Comparison of ENCODE assay signal across 20 cellular contexts in the genomic region with DNA sequence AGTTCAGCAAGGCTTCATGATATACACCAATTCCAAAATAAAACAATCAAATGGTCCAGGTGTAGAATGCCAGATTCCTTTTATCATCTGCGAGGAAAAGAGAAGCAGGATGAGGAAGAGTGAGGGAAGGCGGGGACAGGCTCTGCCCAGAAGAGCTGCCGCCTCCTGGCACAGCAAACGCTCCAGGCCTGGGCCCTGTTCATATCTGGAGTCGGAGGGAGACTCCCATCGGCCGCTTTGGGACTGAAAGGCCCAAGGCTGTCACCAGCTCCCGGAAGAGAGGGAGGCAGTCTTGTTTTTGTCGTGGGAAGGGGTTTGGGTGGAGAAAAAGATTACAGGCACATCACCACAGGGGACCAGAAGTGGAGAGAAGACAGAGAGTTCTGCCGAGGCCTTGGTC. TPM values are rescaled to one million over a fixed set of nuclear protein-coding genes. Genes with fewer than 3 reads are reported as not detected.
DNase-seq lines count a peak whose midpoint lies in the region; ATAC-seq, FAIRE-seq and TF ChIP-seq lines count a peak whose summit lies in the region.
"Had no signal": no experiment of that assay in that cellular context is flagged by ENCODE, and none has a peak within 500 bp of the region (broad histone marks: within the 10 kb centered on the region; RNA-seq: fewer than 3 reads in every experiment).

No MANE protein-coding gene starts in this region.

- no peak overlapping the region for H3T11ph ChIP-seq in H9 (ENCODE audit: low read length)

- H3K27ac ChIP-seq in BLaER1 treated with 17β-estradiol and CSF1 and Interleukin-3, amounts not matched to agents 10 nM and 100 nM: peak overlapping the region in 7 of 11 experiments; percentile 29 to 90 (median 55); a peak in 11 of 22 replicates
- H3K27ac ChIP-seq in H9 (ENCODE audit: insufficient read length, low read depth, low read length) (no peak overlapping the region), GM12878 (ENCODE audit: control insufficient read depth, insufficient read depth) (peak overlapping the region; percentile 85)

- H3K27me3 Mint-ChIP-seq in H9 (ENCODE audit: low read depth): no peaks in the 10 kb centered on the region
- no peaks in the 10 kb centered on the region for H3K27me3 Mint-ChIP-seq in naive B cell

- in situ Hi-C loops in GM12878 (cut with MboI): no loop called here

- H3K27me3 ChIP-seq in BLaER1 treated with 17β-estradiol and CSF1 and Interleukin-3, amounts not matched to agents 10 nM and 100 nM: no peaks in the 10 kb centered on the region
- H3K27me3 ChIP-seq in H9 (ENCODE audit: insufficient read depth, low read length) (no peaks in the 10 kb centered on the region; the same call in 1 of the 2 replicates), GM12878 (replicated peaks in 1 of 2; ENCODE audit: control insufficient read depth in 2 of 2, insufficient read depth in 2 of 2, low read length in 1 of 2) (no peaks in the 10 kb centered on the region)
- H3K27me3 ChIP-seq: esophagus muscularis mucosa had no signal

- BruUV-seq in GM12878 (replicated peaks; lab: Mats Ljungman, UMichigan): no TSS peak

- H3K4me1 Mint-ChIP-seq in H9 (peaks cover 12 to 13% of the 10 kb centered on the region in 2 experiments), naive B cell (peaks cover 23 to 60% (median 27%) of the 10 kb centered on the region in 3 donors)

- H2AK5ac ChIP-seq in H9 (ENCODE audit: insufficient read length, low read length): no peak overlapping the region

- H2AFZ ChIP-seq in H9 (ENCODE audit: low read length): no peak overlapping the region
- H2AFZ ChIP-seq in GM12878 (ENCODE audit: control insufficient read depth, low read depth, low read length): no peak overlapping the region

- H3K4me3 ChIP-seq in BLaER1 treated with 17β-estradiol and CSF1 and Interleukin-3, amounts not matched to agents 10 nM and 100 nM: no peak overlapping the region
- no peak overlapping the region for H3K4me3 ChIP-seq in GM12878
- H3K4me3 ChIP-seq: esophagus muscularis mucosa had no signal

- no peak overlapping the region for H3K4me3 Mint-ChIP-seq in H9
- H3K4me3 Mint-ChIP-seq in naive B cell: no peak overlapping the region

- CTCF ChIA-PET in GM12878 (lab: Yijun Ruan, JAX): interaction anchor here (1.1 to 13.8 kb wide), 7 partner anchors 14 to 94 kb away, joined by 4 to 182 read pairs (median 6); partner anchors contain the start of gene SLC25A19

- no CpG with 5 or more reads among the region's 10 CpGs for WGBS in H9 (ENCODE audit: extremely low coverage, insufficient read length, low lambda C conversion rate)
- WGBS in GM12878 (ENCODE audit: insufficient coverage, insufficient replicate concordance, low lambda C conversion rate, missing lambda C conversion rate): 50% methylated on average over 10 of the region's 10 CpGs

- no peak overlapping the region for H2BK120ac ChIP-seq in H9 (ENCODE audit: low read depth, low read length, poor library complexity, severe bottlenecking)

- no peaks in the 10 kb centered on the region for H3K79me1 ChIP-seq in H9 (ENCODE audit: insufficient read depth, low read depth, low read length, poor library complexity, severe bottlenecking)

- H2BK12ac ChIP-seq in H9 (ENCODE audit: insufficient read length, low read depth, low read length): no peak overlapping the region

- no peak for FAIRE-seq in GM12878 (lab: Jason Lieb, UNC)
- FAIRE-seq: colon, GM18507 had no signal

- H3K4ac ChIP-seq in H9 (ENCODE audit: low read depth, low read length): no peak overlapping the region

- H3K36me3 ChIP-seq in BLaER1 treated with 17β-estradiol and CSF1 and Interleukin-3, amounts not matched to agents 10 nM and 100 nM: peaks cover 59 to 91% (median 68%) of the 10 kb centered on the region in 11 experiments
- peaks cover 23 to 27% of the 10 kb centered on the region in 2 experiments for H3K36me3 ChIP-seq in GM12878 (ENCODE audit: control insufficient read depth in 2 of 2, insufficient read depth in 2 of 2, low read length in 1 of 2)

- H3K9ac ChIP-seq in BLaER1 treated with 17β-estradiol and CSF1 and Interleukin-3, amounts not matched to agents 10 nM and 100 nM: peak overlapping the region in 7 of 11 experiments; percentile 11 to 73 (median 45); a peak in 10 of 22 replicates
- H3K9ac ChIP-seq in H9 (ENCODE audit: extremely low read depth, insufficient read length, low read length) (no peak overlapping the region), GM12878 (ENCODE audit: control insufficient read depth, insufficient read depth, low read length) (no peak overlapping the region)

- no peak for TF ChIP-seq RAD21 in GM12878 (IDR thresholded peaks at IDR 0.05; ENCODE audit: insufficient read depth, low read depth, low read length)

- POLR2A ChIA-PET in GM12878 (lab: Charles Lee): interaction anchor here (3.0 to 13.4 kb wide), 2 partner anchors 16 to 29 kb away, joined by 9 to 255 read pairs; partner anchors contain the start of gene SLC25A19

- no peak overlapping the region for H2BK5ac ChIP-seq in H9 (ENCODE audit: insufficient read length, low read length)

- peaks cover 16 to 36% (median 23%) of the 10 kb centered on the region in 3 experiments; a peak in 6 of 7 replicates for H3K36me3 Mint-ChIP-seq in H9 (ENCODE audit: insufficient read depth in 1 of 3, low read depth in 3 of 3)
- peaks cover 0 to 13% of the 10 kb centered on the region in 2 donors for H3K36me3 Mint-ChIP-seq in naive B cell

- TF ChIP-seq EP300 in GM12878 (IDR thresholded peaks at IDR 0.05; ENCODE audit: borderline replicate concordance in 1 of 2, control insufficient read depth in 1 of 2, low read depth in 2 of 2, low read length in 2 of 2): no peak

- H2BK20ac ChIP-seq in H9 (ENCODE audit: low read depth, low read length, poor library complexity, severe bottlenecking): no peak overlapping the region

- peaks cover 4 to 72% (median 35%) of the 10 kb centered on the region in 11 experiments; a peak in 16 of 22 replicates for H4K20me1 ChIP-seq in BLaER1 treated with 17β-estradiol and CSF1 and Interleukin-3, amounts not matched to agents 10 nM and 100 nM
- H4K20me1 ChIP-seq in H9 (ENCODE audit: control insufficient read depth, insufficient read depth, insufficient read length) (no peaks in the 10 kb centered on the region), GM12878 (ENCODE audit: control insufficient read depth, insufficient read depth) (no peaks in the 10 kb centered on the region)

- TF ChIP-seq CTCF in H9 (conservative IDR thresholded peaks at IDR 0.05) (no peak), GM12878 (IDR thresholded peaks at IDR 0.05 in 2 of 3, conservative IDR thresholded peaks at IDR 0.05 in 1 of 3; ENCODE audit: control insufficient read depth in 2 of 3, extremely low read depth in 1 of 3, insufficient read depth in 1 of 3, low read depth in 3 of 3, low read length in 3 of 3) (no peak)

- TF ChIP-seq POLR2A in GM12878 (IDR thresholded peaks at IDR 0.05; ENCODE audit: low read depth, low read length): no peak

- no peak overlapping the region for H3K23ac ChIP-seq in H9 (ENCODE audit: insufficient read length, low read depth, low read length)

- no peak overlapping the region for H4K5ac ChIP-seq in H9 (ENCODE audit: insufficient read length, low read depth, low read length)

- no peaks in the 10 kb centered on the region for H3K23me2 ChIP-seq in H9 (ENCODE audit: insufficient read length, low read depth, low read length, poor library complexity, severe bottlenecking)

- no peaks in the 10 kb centered on the region for H3K79me2 ChIP-seq in H9 (ENCODE audit: insufficient read depth, low read length)
- H3K79me2 ChIP-seq in GM12878 (ENCODE audit: control insufficient read depth, insufficient read depth, low read length): peaks cover 40% of the 10 kb centered on the region

- RAD21 ChIA-PET in GM12878 (lab: Charles Lee; ENCODE audit: unreplicated experiment): interaction anchor here (1.0 to 16.3 kb wide), 4 partner anchors 24 to 88 kb away, joined by 3 to 364 read pairs (median 4); partner anchors contain the start of genes GRB2 and SLC25A19

- no peak overlapping the region; the same call in 1 of the 2 replicates for H3K14ac ChIP-seq in H9 (ENCODE audit: insufficient read depth, low read length)

- ATAC-seq in GM12878: no peak
- ATAC-seq in naive B cell (ENCODE audit: low read depth in 2 of 2): no peak
- ATAC-seq: sciatic nerve, SK-N-SH treated with all-trans-retinoic acid at 6 μM for 48 hours had no signal

- SMC1A ChIA-PET in GM12878 (lab: Charles Lee; ENCODE audit: uncharacterized antibody, unreplicated experiment): interaction anchor here (1.1 to 13.5 kb wide), 4 partner anchors 17 to 84 kb away, joined by 3 to 243 read pairs (median 45); partner anchors contain the start of gene SLC25A19

- no peak overlapping the region for H2BK15ac ChIP-seq in H9 (ENCODE audit: low read depth, low read length)

- H4K91ac ChIP-seq in H9 (ENCODE audit: insufficient read length, low read depth, low read length): no peak overlapping the region

- no peaks in the 10 kb centered on the region for H3K9me3 ChIP-seq in BLaER1 treated with 17β-estradiol and CSF1 and Interleukin-3, amounts not matched to agents 10 nM and 100 nM (replicated peaks in 1 of 11)
- no peaks in the 10 kb centered on the region for H3K9me3 ChIP-seq in H9 (ENCODE audit: control insufficient read depth, low read depth, low read length)
- H3K9me3 ChIP-seq in GM12878 (replicated peaks; ENCODE audit: control insufficient read depth, insufficient read depth, low read length): no peaks in the 10 kb centered on the region
- H3K9me3 ChIP-seq: esophagus muscularis mucosa had no signal

- peak overlapping the region in 5 of 11 experiments; percentile 12 to 96 (median 89); a peak in 8 of 22 replicates for H3K4me2 ChIP-seq in BLaER1 treated with 17β-estradiol and CSF1 and Interleukin-3, amounts not matched to agents 10 nM and 100 nM
- no peak overlapping the region for H3K4me2 ChIP-seq in H9 (ENCODE audit: insufficient read depth, insufficient read length, low read length)
- no peak overlapping the region for H3K4me2 ChIP-seq in GM12878 (ENCODE audit: control insufficient read depth, insufficient read depth)

- no peak overlapping the region for H3K56ac ChIP-seq in H9 (ENCODE audit: insufficient read length, low read depth, low read length)

- H3K18ac ChIP-seq in H9 (ENCODE audit: insufficient read length, low read depth, low read length): no peak overlapping the region

- H3K9me3 Mint-ChIP-seq in H9: no peaks in the 10 kb centered on the region
- H3K9me3 Mint-ChIP-seq in naive B cell: no peaks in the 10 kb centered on the region

- no peak overlapping the region for H4K8ac ChIP-seq in H9 (replicated peaks; ENCODE audit: insufficient read length, low read depth, low read length)

- intact Hi-C loops in GM12878 (cut with micrococcal nuclease; ENCODE audit: unreplicated experiment): no loop called here

- H3K4me1 ChIP-seq in BLaER1 treated with 17β-estradiol and CSF1 and Interleukin-3, amounts not matched to agents 10 nM and 100 nM: peaks cover 4 to 77% (median 44%) of the 10 kb centered on the region in 10 experiments
- H3K4me1 ChIP-seq in H9 (ENCODE audit: insufficient read depth, low read length) (no peaks in the 10 kb centered on the region), GM12878 (ENCODE audit: control insufficient read depth, insufficient read depth, low read length) (peaks cover 85% of the 10 kb centered on the region)

- DNase-seq in H9 (no peak), GM12878 (ENCODE audit: low read depth, low spot score) (no peak), naive B cell (no peak), NCI-H526 (lab: John Stamatoyannopoulos, UW) (no peak), NCI-H748 (lab: John Stamatoyannopoulos, UW; ENCODE audit: unreplicated experiment) (no peak), cortex of kidney (lab: John Stamatoyannopoulos, UW) (no peak)
- DNase-seq: activated CD4-positive, alpha-beta T cell treated with anti-CD3 and anti-CD28 coated beads, Interleukin-2, amount 50 U/mL, for 1 hour; activated T-cell treated with anti-CD3 and anti-CD28 coated beads, Interleukin-2, amount 50 U/mL, for 48 hours; HCEC 1CT; IMR-90; NCI-H1048; NCI-H2081 treated with DMSO at 0.1 percent for 48 hours; NCI-H524; occipital lobe had no signal

- H3K27ac Mint-ChIP-seq in H9: peak overlapping the region in 2 of 3 experiments; percentile 68 to 91; a peak in 3 of 7 replicates
- H3K27ac Mint-ChIP-seq in naive B cell: peak overlapping the region in 4 of 6 donors; percentile 33 to 90 (median 68)

RNA-seq across cellular contexts. Expression of gene SLC25A19, which starts 29.0 kb away (rescaled TPM):
- total RNA-seq in H9 (2021): 24.2 and 27.2 TPM in 2 replicates
- total RNA-seq in GM12878 (2013; cell fraction: nucleolus; rRNA removed): 89.0 and 97.1 TPM in 2 replicates
- total RNA-seq in GM12878 (2014; rRNA removed): 55.6 and 58.3 TPM in 2 replicates
- total RNA-seq in GM12878 (2014; rRNA removed; fragmentation: Illumina TruSeq; extraction: Trizol): 39.7 and 49.1 TPM in 2 replicates
- total RNA-seq in GM12878 (2021): 59.6 and 60.6 TPM in 2 replicates
- polyA plus RNA-seq in GM12878 (2011; ENCODE audit: low read depth): 19.4 TPM
- polyA plus RNA-seq in GM12878 (2011; rRNA removed): 28.3 and 39.2 TPM in 2 replicates
- polyA plus RNA-seq in GM12878 (2011; cell fraction: cytosol; rRNA removed): 62.0 and 77.9 TPM in 2 replicates
- polyA plus RNA-seq in GM12878 (2011; cell fraction: nucleus; rRNA removed): 63.2 and 65.7 TPM in 2 replicates
- 31.7 and 40.1 TPM in 2 replicates for polyA plus RNA-seq in GM12878 (2012)
- 24.1 and 45.5 TPM in 2 replicates for polyA plus RNA-seq in GM12878 (2014; fragmentation: Illumina TruSeq; extraction: Trizol)
- 10 to 100 TPM; 32.9 to 43.1 TPM for polyA plus RNA-seq in GM12878 (2014; fragmentation: Nextera tagmentation; extraction: Ambion mirVana)
- 68.5 and 69.4 TPM in 2 replicates for polyA plus RNA-seq in GM12878 (2014; rRNA removed)
- 10 to 100 TPM; 77.0 to 91.6 TPM for polyA plus RNA-seq in GM12878 (2016; fragmentation: Nextera tagmentation; extraction: Ambion mirVana)
- 27.9 and 43.7 TPM in 2 replicates for polyA minus RNA-seq in GM12878 (2011; rRNA and poly(A)+ RNA removed)
- polyA minus RNA-seq in GM12878 (2011; cell fraction: cytosol; rRNA and poly(A)+ RNA removed): 16.3 and 17.8 TPM in 2 replicates
- 19.6 and 37.5 TPM in 2 replicates for polyA minus RNA-seq in GM12878 (2011; cell fraction: nucleus; rRNA and poly(A)+ RNA removed)
- polyA plus RNA-seq in naive B cell (ENCODE audit: low read depth in 6 of 6): 10 to 100 TPM; 26.1 to 41.8 (median 31.3) TPM

RNA-seq across cellular contexts. Expression of gene MIF4GD, which starts 47.2 kb away (rescaled TPM):
- 24.0 and 26.1 TPM in 2 replicates for total RNA-seq in H9 (2021)
- total RNA-seq in GM12878 (2013; cell fraction: nucleolus; rRNA removed): 10.9 and 13.8 TPM in 2 replicates
- 43.9 and 44.3 TPM in 2 replicates for total RNA-seq in GM12878 (2014; rRNA removed)
- total RNA-seq in GM12878 (2014; rRNA removed; fragmentation: Illumina TruSeq; extraction: Trizol): 22.8 and 23.4 TPM in 2 replicates
- 40.0 and 45.6 TPM in 2 replicates for total RNA-seq in GM12878 (2021)
- polyA plus RNA-seq in GM12878 (2011; ENCODE audit: low read depth): 30.0 TPM
- 49.8 and 66.1 TPM in 2 replicates for polyA plus RNA-seq in GM12878 (2011; rRNA removed)
- polyA plus RNA-seq in GM12878 (2011; cell fraction: cytosol; rRNA removed): 94.7 and 108 TPM in 2 replicates
- polyA plus RNA-seq in GM12878 (2011; cell fraction: nucleus; rRNA removed): 65.0 and 80.8 TPM in 2 replicates
- 33.3 and 39.1 TPM in 2 replicates for polyA plus RNA-seq in GM12878 (2012)
- polyA plus RNA-seq in GM12878 (2014; fragmentation: Illumina TruSeq; extraction: Trizol): 20.4 and 42.0 TPM in 2 replicates
- 10 to 100 TPM; 94.7 to 96.2 TPM for polyA plus RNA-seq in GM12878 (2014; fragmentation: Nextera tagmentation; extraction: Ambion mirVana)
- polyA plus RNA-seq in GM12878 (2014; rRNA removed): 49.6 and 57.0 TPM in 2 replicates
- polyA plus RNA-seq in GM12878 (2016; fragmentation: Nextera tagmentation; extraction: Ambion mirVana): 10 to 100 TPM; 63.3 to 69.4 TPM
- polyA minus RNA-seq in GM12878 (2011; rRNA and poly(A)+ RNA removed): 47.0 and 62.1 TPM in 2 replicates
- polyA minus RNA-seq in GM12878 (2011; cell fraction: cytosol; rRNA and poly(A)+ RNA removed): 17.5 and 19.3 TPM in 2 replicates
- polyA minus RNA-seq in GM12878 (2011; cell fraction: nucleus; rRNA and poly(A)+ RNA removed): 10.2 and 17.5 TPM in 2 replicates
- 100 to 1,000 TPM in 5 of 6 donors, 10 to 100 TPM in 1; 95.1 to 133 (median 105) TPM for polyA plus RNA-seq in naive B cell (ENCODE audit: low read depth in 6 of 6)

RNA-seq across cellular contexts. Expression of gene MRPS7, which starts 56.5 kb away (rescaled TPM):
- 93.7 and 97.4 TPM in 2 replicates for total RNA-seq in H9 (2021)
- 40.8 and 41.5 TPM in 2 replicates for total RNA-seq in GM12878 (2013; cell fraction: nucleolus; rRNA removed)
- total RNA-seq in GM12878 (2014; rRNA removed): 105 and 117 TPM in 2 replicates
- total RNA-seq in GM12878 (2014; rRNA removed; fragmentation: Illumina TruSeq; extraction: Trizol): 89.6 and 101 TPM in 2 replicates
- total RNA-seq in GM12878 (2021): 88.4 and 89.2 TPM in 2 replicates
- 40.9 TPM for polyA plus RNA-seq in GM12878 (2011; ENCODE audit: low read depth)
- 73.6 and 89.7 TPM in 2 replicates for polyA plus RNA-seq in GM12878 (2011; rRNA removed)
- 90.3 and 94.2 TPM in 2 replicates for polyA plus RNA-seq in GM12878 (2011; cell fraction: cytosol; rRNA removed)
- 68.9 and 73.0 TPM in 2 replicates for polyA plus RNA-seq in GM12878 (2011; cell fraction: nucleus; rRNA removed)
- 50.5 and 55.2 TPM in 2 replicates for polyA plus RNA-seq in GM12878 (2012)
- 71.2 and 101 TPM in 2 replicates for polyA plus RNA-seq in GM12878 (2014; fragmentation: Illumina TruSeq; extraction: Trizol)
- polyA plus RNA-seq in GM12878 (2014; fragmentation: Nextera tagmentation; extraction: Ambion mirVana): 100 to 1,000 TPM; 161 to 209 TPM
- polyA plus RNA-seq in GM12878 (2014; rRNA removed): 93.2 and 108 TPM in 2 replicates
- polyA plus RNA-seq in GM12878 (2016; fragmentation: Nextera tagmentation; extraction: Ambion mirVana): 100 to 1,000 TPM; 207 to 217 TPM
- polyA minus RNA-seq in GM12878 (2011; rRNA and poly(A)+ RNA removed): 44.1 and 47.2 TPM in 2 replicates
- 16.8 and 20.8 TPM in 2 replicates for polyA minus RNA-seq in GM12878 (2011; cell fraction: cytosol; rRNA and poly(A)+ RNA removed)
- 26.8 and 39.8 TPM in 2 replicates for polyA minus RNA-seq in GM12878 (2011; cell fraction: nucleus; rRNA and poly(A)+ RNA removed)
- polyA plus RNA-seq in naive B cell (ENCODE audit: low read depth in 6 of 6): 100 to 1,000 TPM in 1 of 6 donors, 10 to 100 TPM in 5; 70.1 to 103 (median 94.4) TPM

RNA-seq across cellular contexts. Expression of gene GGA3, which starts 56.8 kb away (rescaled TPM):
- total RNA-seq in H9 (2021) (50.3 and 58.2 TPM in 2 replicates), GM12878 (2014; rRNA removed) (19.6 and 20.7 TPM in 2 replicates), GM12878 (2014; rRNA removed; fragmentation: Illumina TruSeq; extraction: Trizol) (13.5 and 14.3 TPM in 2 replicates), GM12878 (2021) (52.1 and 57.5 TPM in 2 replicates)
- total RNA-seq in GM12878 (2013; cell fraction: nucleolus; rRNA removed): 70.6 and 92.6 TPM in 2 replicates
- polyA plus RNA-seq in GM12878 (2011; ENCODE audit: low read depth): 34.9 TPM
- polyA plus RNA-seq in GM12878 (2011; rRNA removed) (26.2 and 34.9 TPM in 2 replicates), GM12878 (2014; fragmentation: Illumina TruSeq; extraction: Trizol) (31.7 and 41.3 TPM in 2 replicates), GM12878 (2014; fragmentation: Nextera tagmentation; extraction: Ambion mirVana) (1 to 10 TPM; 7.0 to 8.1 TPM), GM12878 (2014; rRNA removed) (36.4 and 40.2 TPM in 2 replicates), GM12878 (2016; fragmentation: Nextera tagmentation; extraction: Ambion mirVana) (10 to 100 TPM; 33.0 to 36.3 TPM), naive B cell (ENCODE audit: low read depth in 6 of 6) (10 to 100 TPM in 5 of 6 donors, 1 to 10 TPM in 1; 4.5 to 31.6 (median 13.7) TPM)
- polyA plus RNA-seq in GM12878 (2011; cell fraction: cytosol; rRNA removed): 25.9 and 26.0 TPM in 2 replicates
- 244 and 300 TPM in 2 replicates for polyA plus RNA-seq in GM12878 (2011; cell fraction: nucleus; rRNA removed)
- 51.0 and 62.2 TPM in 2 replicates for polyA plus RNA-seq in GM12878 (2012)
- 50.4 and 73.4 TPM in 2 replicates for polyA minus RNA-seq in GM12878 (2011; rRNA and poly(A)+ RNA removed)
- polyA minus RNA-seq in GM12878 (2011; cell fraction: cytosol; rRNA and poly(A)+ RNA removed): 9.0 and 14.0 TPM in 2 replicates
- 39.3 and 49.0 TPM in 2 replicates for polyA minus RNA-seq in GM12878 (2011; cell fraction: nucleus; rRNA and poly(A)+ RNA removed)

Comparison
In these comparisons a context has a peak if more than half of its experiments do, and no peak if none do; other contexts are left out.
1. H3K9ac ChIP-seq: peak in BLaER1 treated with 17β-estradiol and CSF1 and Interleukin-3, amounts not matched to agents 10 nM and 100 nM (7 of 11); none in H9 (single experiment) and GM12878 (single experiment).